In the genomic region with DNA sequence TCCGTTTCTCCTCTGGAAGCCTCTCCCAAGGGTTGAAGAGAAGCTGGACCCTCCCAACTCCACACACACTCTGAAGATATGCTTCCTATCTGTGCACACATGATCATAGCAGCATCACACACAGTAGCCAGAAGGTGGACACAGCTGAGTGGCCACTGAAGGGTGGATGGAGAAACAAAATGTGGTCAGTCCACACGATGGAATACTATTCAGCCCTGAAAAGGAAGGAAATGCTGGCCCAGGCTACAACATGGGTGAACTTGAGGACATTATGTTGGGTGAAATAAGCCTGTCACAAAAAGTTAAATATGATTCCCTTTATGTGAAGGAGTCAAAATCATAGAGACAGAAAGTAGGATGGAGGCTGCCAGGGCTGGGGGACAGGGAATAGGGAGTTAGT, we compare ENCODE assay signal across 1 cellular context.
TF ChIP-seq lines count a peak whose summit lies in the region.

No MANE protein-coding gene starts in this region.

TF ChIP-seq in IMR-90, 13 proteins besides CTCF, POLR2A, EP300 and RAD21 (continued from another document):
- TF ChIP-seq, protein P1, sequence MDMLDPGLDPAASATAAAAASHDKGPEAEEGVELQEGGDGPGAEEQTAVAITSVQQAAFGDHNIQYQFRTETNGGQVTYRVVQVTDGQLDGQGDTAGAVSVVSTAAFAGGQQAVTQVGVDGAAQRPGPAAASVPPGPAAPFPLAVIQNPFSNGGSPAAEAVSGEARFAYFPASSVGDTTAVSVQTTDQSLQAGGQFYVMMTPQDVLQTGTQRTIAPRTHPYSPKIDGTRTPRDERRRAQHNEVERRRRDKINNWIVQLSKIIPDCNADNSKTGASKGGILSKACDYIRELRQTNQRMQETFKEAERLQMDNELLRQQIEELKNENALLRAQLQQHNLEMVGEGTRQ (IDR thresholded peaks at IDR 0.05; ENCODE audit: low read depth, low read length), result no peak
- TF ChIP-seq FOS (IDR thresholded peaks at IDR 0.05; ENCODE audit: low read depth, low read length) (no peak), BHLHE40 (IDR thresholded peaks at IDR 0.05; ENCODE audit: low read depth, low read length) (no peak), MAZ (IDR thresholded peaks at IDR 0.05; ENCODE audit: borderline replicate concordance, low read depth, low read length) (no peak), RCOR1 (IDR thresholded peaks at IDR 0.05; ENCODE audit: insufficient replicate concordance, low read length) (no peak), MXI1 (IDR thresholded peaks at IDR 0.05; ENCODE audit: borderline replicate concordance, low read depth, low read length) (no peak), NFE2L2 (IDR thresholded peaks at IDR 0.05; ENCODE audit: low read depth, low read length) (no peak), CEBPB (IDR thresholded peaks at IDR 0.05; ENCODE audit: low read depth, low read length) (no peak), MAFK (IDR thresholded peaks at IDR 0.05; ENCODE audit: low read depth, low read length) (no peak), RFX5 (IDR thresholded peaks at IDR 0.05; ENCODE audit: low read depth, low read length) (no peak)
- TF ChIP-seq, protein P2, sequence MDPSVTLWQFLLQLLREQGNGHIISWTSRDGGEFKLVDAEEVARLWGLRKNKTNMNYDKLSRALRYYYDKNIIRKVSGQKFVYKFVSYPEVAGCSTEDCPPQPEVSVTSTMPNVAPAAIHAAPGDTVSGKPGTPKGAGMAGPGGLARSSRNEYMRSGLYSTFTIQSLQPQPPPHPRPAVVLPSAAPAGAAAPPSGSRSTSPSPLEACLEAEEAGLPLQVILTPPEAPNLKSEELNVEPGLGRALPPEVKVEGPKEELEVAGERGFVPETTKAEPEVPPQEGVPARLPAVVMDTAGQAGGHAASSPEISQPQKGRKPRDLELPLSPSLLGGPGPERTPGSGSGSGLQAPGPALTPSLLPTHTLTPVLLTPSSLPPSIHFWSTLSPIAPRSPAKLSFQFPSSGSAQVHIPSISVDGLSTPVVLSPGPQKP (IDR thresholded peaks at IDR 0.05; ENCODE audit: borderline replicate concordance, low read depth, low read length), result no peak
